ENCODE assay signal across 25 cellular contexts in the genomic region with DNA sequence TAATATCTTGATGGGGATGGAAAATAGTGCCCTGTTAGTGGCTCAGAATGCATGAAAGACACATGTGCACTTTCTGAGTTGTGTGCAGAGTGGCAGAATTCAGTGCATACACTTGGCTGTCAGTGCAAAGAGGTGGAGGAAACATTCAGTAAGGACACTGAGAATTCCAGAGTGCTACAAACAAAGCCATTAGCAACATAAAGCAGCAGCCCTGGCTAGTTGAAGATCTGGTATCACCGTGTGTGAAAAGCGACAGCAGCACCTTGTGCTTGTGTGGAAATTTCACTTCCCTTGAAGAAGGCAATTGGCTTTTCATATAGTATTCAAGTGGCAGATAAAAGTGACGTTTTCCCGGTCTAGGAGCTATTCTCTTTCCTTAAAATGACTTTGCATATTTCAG.
DNase-seq lines count a peak whose midpoint lies in the region; ATAC-seq, FAIRE-seq and TF ChIP-seq lines count a peak whose summit lies in the region.
"Had no signal": no experiment of that assay in that cellular context is flagged by ENCODE, and none has a peak within 500 bp of the region (broad histone marks: within the 10 kb centered on the region; RNA-seq: fewer than 3 reads in every experiment).

No MANE protein-coding gene starts in this region.

- no peak overlapping the region for H3K4me3 Mint-ChIP-seq in astrocyte (ENCODE audit: unreplicated experiment)
- H3K4me3 Mint-ChIP-seq: CD14-positive monocyte; CD8-positive, alpha-beta memory T cell; IgD-negative memory B cell had no signal

- FAIRE-seq in astrocyte (lab: Jason Lieb, UNC) = no peak
- FAIRE-seq: G401.6, RCC 7860 had no signal

- dilution Hi-C loops in mammary epithelial cell (cut with HindIII; ENCODE audit: low sequenced_read_pairs) = no loop called here

- no peaks in the 10 kb centered on the region for H3K36me3 Mint-ChIP-seq in astrocyte (ENCODE audit: low read depth, unreplicated experiment)
- H3K36me3 Mint-ChIP-seq: CD14-positive monocyte; CD8-positive, alpha-beta memory T cell; IgD-negative memory B cell had no signal

- no peak overlapping the region for H3K27ac ChIP-seq in mammary epithelial cell (ENCODE audit: insufficient read depth, low read depth, low read length)
- H3K27ac ChIP-seq in breast epithelium = no peak overlapping the region
- H3K27ac ChIP-seq in astrocyte (ENCODE audit: low read depth, low read length) = no peak overlapping the region

- H3K4me1 ChIP-seq in mammary epithelial cell (ENCODE audit: insufficient read depth, low read length) (no peaks in the 10 kb centered on the region), breast epithelium (no peaks in the 10 kb centered on the region), astrocyte (ENCODE audit: insufficient read depth, low read length) (no peaks in the 10 kb centered on the region)
- H3K4me1 ChIP-seq: BE2C had no signal

- BruUV-seq in mammary epithelial cell (replicated peaks; lab: Mats Ljungman, UMichigan) = no TSS peak

- no peaks in the 10 kb centered on the region for H3K27me3 Mint-ChIP-seq in astrocyte (ENCODE audit: low read depth, unreplicated experiment)
- H3K27me3 Mint-ChIP-seq: CD8-positive, alpha-beta memory T cell; IgD-negative memory B cell had no signal

- peaks cover 3% of the 10 kb centered on the region for H3K4me1 Mint-ChIP-seq in astrocyte (ENCODE audit: low read depth, unreplicated experiment)
- H3K4me1 Mint-ChIP-seq: CD14-positive monocyte; CD8-positive, alpha-beta memory T cell had no signal

- in situ Hi-C loops in mammary epithelial cell (cut with MboI; ENCODE audit: low sequenced_read_pairs in 2 of 2) = no loop called here

- no peak for TF ChIP-seq CTCF in mammary epithelial cell (conservative IDR thresholded peaks at IDR 0.05 in 1 of 2, IDR thresholded peaks at IDR 0.05 in 1 of 2; ENCODE audit: extremely low read depth in 1 of 2, insufficient read depth in 1 of 2, low read depth in 1 of 2, low read length in 2 of 2)
- no peak for TF ChIP-seq CTCF in breast epithelium (IDR thresholded peaks at IDR 0.05)
- TF ChIP-seq CTCF in astrocyte (IDR thresholded peaks at IDR 0.05; ENCODE audit: insufficient read depth, low read depth, low read length) = no peak

- no peaks in the 10 kb centered on the region for H3K9me3 ChIP-seq in mammary epithelial cell (replicated peaks; ENCODE audit: insufficient read depth, low read length)
- no peaks in the 10 kb centered on the region for H3K9me3 ChIP-seq in breast epithelium
- H3K9me3 ChIP-seq in astrocyte (ENCODE audit: insufficient read depth, low read depth, low read length) = no peaks in the 10 kb centered on the region
- H3K9me3 ChIP-seq: BE2C had no signal

- H3K36me3 ChIP-seq in mammary epithelial cell (ENCODE audit: insufficient read depth, low read length) = no peaks in the 10 kb centered on the region
- H3K36me3 ChIP-seq in breast epithelium = no peaks in the 10 kb centered on the region
- H3K36me3 ChIP-seq in astrocyte (ENCODE audit: insufficient read depth, low read length) = no peaks in the 10 kb centered on the region
- H3K36me3 ChIP-seq: BE2C had no signal

- H3K4me3 ChIP-seq in mammary epithelial cell (replicated peaks in 1 of 3; ENCODE audit: insufficient read depth in 1 of 3, low read depth in 2 of 3, low read length in 3 of 3) = no peak overlapping the region
- H3K4me3 ChIP-seq in breast epithelium = no peak overlapping the region
- no peak overlapping the region for H3K4me3 ChIP-seq in astrocyte (ENCODE audit: insufficient read depth, low read depth, low read length)

- TF ChIP-seq POLR2A in breast epithelium (IDR thresholded peaks at IDR 0.05) = no peak

- ATAC-seq in GM21717 (IDR thresholded peaks at IDR 0.05; ENCODE audit: unreplicated experiment) = no peak
- no peak for ATAC-seq in HG03175 (IDR thresholded peaks at IDR 0.05; ENCODE audit: unreplicated experiment)

- no peaks in the 10 kb centered on the region for H3K79me2 ChIP-seq in mammary epithelial cell (ENCODE audit: insufficient read depth, low read length)
- no peaks in the 10 kb centered on the region for H3K79me2 ChIP-seq in astrocyte (ENCODE audit: insufficient read depth, low read length)

- H3K4me2 ChIP-seq in mammary epithelial cell (ENCODE audit: insufficient read depth, low read depth, low read length) = no peak overlapping the region
- H3K4me2 ChIP-seq in astrocyte (ENCODE audit: low read length) = no peak overlapping the region
- H3K4me2 ChIP-seq: SK-N-SH had no signal

- H3K9me3 Mint-ChIP-seq in astrocyte (ENCODE audit: unreplicated experiment) = no peaks in the 10 kb centered on the region

- H2AFZ ChIP-seq in mammary epithelial cell (ENCODE audit: low read depth, low read length) (peak overlapping the region; percentile 44), astrocyte (ENCODE audit: low read depth, low read length) (peak overlapping the region; percentile 31)

- no peak overlapping the region for H3K9ac ChIP-seq in mammary epithelial cell (ENCODE audit: insufficient read depth, low read length)
- no peak overlapping the region for H3K9ac ChIP-seq in astrocyte (ENCODE audit: low read length)
- H3K9ac ChIP-seq: SK-N-SH had no signal

- H3K27me3 ChIP-seq in mammary epithelial cell (ENCODE audit: insufficient read depth, low read length) (no peaks in the 10 kb centered on the region), breast epithelium (no peaks in the 10 kb centered on the region), astrocyte (ENCODE audit: insufficient read depth, low read length) (no peaks in the 10 kb centered on the region)
- H3K27me3 ChIP-seq: BE2C had no signal

- WGBS in mammary epithelial cell (ENCODE audit: low coverage, missing lambda C conversion rate) = 76% methylated on average over 4 of the region's 4 CpGs

- DNase-seq in mammary epithelial cell (no peak), breast epithelium (ENCODE audit: low spot score in 2 of 2) (no peak), astrocyte (ENCODE audit: low read depth) (no peak), left kidney (ENCODE audit: low read depth, low spot score) (peak; percentile 6), HuH-7.5 (ENCODE audit: low spot score) (no peak)
- DNase-seq: 8988T; ACHN; BE2C; CD8-positive, alpha-beta memory T cell; DMS 273 treated with DMSO at 0.1 percent for 48 hours; MV-4-11; NCI-H1105; NCI-H146; NCI-H1930; NCI-H446; NCI-H524 treated with DMSO at 0.1 percent for 48 hours; NCI-H774; SK-N-SH; SW 1271 had no signal

- intact Hi-C loops in mammary epithelial cell (cut with micrococcal nuclease) = no loop called here
- intact Hi-C loops in breast epithelium (cut with DNase I; ENCODE audit: low total_unique reads) = no loop called here

- CTCF ChIA-PET in mammary epithelial cell (lab: Charles Lee; ENCODE audit: low non-redundant PET) = no interaction called here

- H3K27ac Mint-ChIP-seq in astrocyte (ENCODE audit: unreplicated experiment) = no peak overlapping the region
- H3K27ac Mint-ChIP-seq: CD14-positive monocyte; CD8-positive, alpha-beta memory T cell had no signal

- no peaks in the 10 kb centered on the region for H4K20me1 ChIP-seq in mammary epithelial cell (ENCODE audit: insufficient read depth, low read length)
- H4K20me1 ChIP-seq in astrocyte (ENCODE audit: insufficient read depth, low read length) = no peaks in the 10 kb centered on the region
